Comparison of ENCODE assay signal across 23 cellular contexts in genomic region chr4:95522682-95523410, GRCh38. TPM values are rescaled to one million over a fixed set of nuclear protein-coding genes. Genes with fewer than 3 reads are reported as not detected.
"Had no signal": no experiment of that assay in that cellular context is flagged by ENCODE, and none has a peak within 500 bp of the region (broad histone marks: within the 10 kb centered on the region; RNA-seq: fewer than 3 reads in every experiment).

No MANE protein-coding gene starts in this region.

- H3K36me3 ChIP-seq: ascending aorta, suprapubic skin, tibial nerve, vagina, WERI-Rb-1 had no signal

- H3K27me3 ChIP-seq: ascending aorta, suprapubic skin, tibial nerve, vagina had no signal

- H3K4me1 ChIP-seq: parathyroid adenoma, suprapubic skin, tibial nerve, vagina had no signal

- ATAC-seq: activated CD8-positive, alpha-beta T cell treated with anti-CD3 and anti-CD28 coated beads, Interleukin-2, amount 10 ng/mL, durations not matched to agents 7 days and 5 days; activated naive CD4-positive, alpha-beta T cell treated with anti-CD3 and anti-CD28 coated beads, Interleukin-2, amount 50 U/mL, for 72 hours; left ventricle myocardium superior; sciatic nerve; stimulated activated effector memory CD8-positive, alpha-beta T cell treated with anti-CD3 and anti-CD28 coated beads, Interleukin-12 subunit alpha, Interleukin-12 subunit beta, amount 100 ng/mL, for 72 hours; stimulated activated naive CD8-positive, alpha-beta T cell treated with anti-CD3 and anti-CD28 coated beads, Interleukin-15, amount 100 ng/mL, for 72 hours had no signal

- H3K4me3 ChIP-seq: ascending aorta, suprapubic skin, tibial nerve, vagina had no signal

- H3K79me2 ChIP-seq: parathyroid adenoma had no signal

- H3K27ac ChIP-seq: ascending aorta, parathyroid adenoma, suprapubic skin, tibial nerve, vagina, WERI-Rb-1 had no signal

- H2AFZ ChIP-seq: parathyroid adenoma had no signal

- H3K9ac ChIP-seq: parathyroid adenoma had no signal

- H3K9me3 ChIP-seq: ascending aorta, suprapubic skin, tibial nerve, vagina had no signal

- DNase-seq: activated CD4-positive, alpha-beta T cell treated with anti-CD3 and anti-CD28 coated beads for 1 hour; activated CD4-positive, alpha-beta T cell treated with anti-CD3 and anti-CD28 coated beads, Interleukin-2, amount 50 U/mL, for 1 hour; activated CD8-positive, alpha-beta T cell treated with anti-CD3 and anti-CD28 coated beads, Interleukin-2, amount 10 ng/mL, durations not matched to agents 7 days and 5 days; activated T-cell treated with anti-CD3 and anti-CD28 coated beads, Interleukin-2, amount 50 U/mL, for 1 hour; effector memory CD4-positive, alpha-beta T cell; foreskin melanocyte; hypothalamus; left ventricle myocardium superior; mammary epithelial cell; small intestine; stimulated activated CD4-positive, alpha-beta T cell treated with anti-CD3 and anti-CD28 coated beads, Interleukin-2, amount 100 ng/mL, for 24 hours; stimulated activated naive CD8-positive, alpha-beta T cell treated with anti-CD3 and anti-CD28 coated beads, Interleukin-15, amount 100 ng/mL, for 72 hours; WERI-Rb-1 had no signal

- FAIRE-seq: TTC549 had no signal

RNA-seq across cellular contexts. Expression of gene UNC5C, which starts 25.9 kb away (rescaled TPM):
- total RNA-seq: activated CD8-positive, alpha-beta T cell treated with anti-CD3 and anti-CD28 coated beads, Interleukin-2, amount 10 ng/mL, durations not matched to agents 7 days and 5 days; activated naive CD4-positive, alpha-beta T cell treated with anti-CD3 and anti-CD28 coated beads, Interleukin-2, amount 50 U/mL, for 72 hours; dermis microvascular lymphatic vessel endothelial cell had no signal
